Comparison of ENCODE assay signal across 8 cellular contexts in the genomic region with DNA sequence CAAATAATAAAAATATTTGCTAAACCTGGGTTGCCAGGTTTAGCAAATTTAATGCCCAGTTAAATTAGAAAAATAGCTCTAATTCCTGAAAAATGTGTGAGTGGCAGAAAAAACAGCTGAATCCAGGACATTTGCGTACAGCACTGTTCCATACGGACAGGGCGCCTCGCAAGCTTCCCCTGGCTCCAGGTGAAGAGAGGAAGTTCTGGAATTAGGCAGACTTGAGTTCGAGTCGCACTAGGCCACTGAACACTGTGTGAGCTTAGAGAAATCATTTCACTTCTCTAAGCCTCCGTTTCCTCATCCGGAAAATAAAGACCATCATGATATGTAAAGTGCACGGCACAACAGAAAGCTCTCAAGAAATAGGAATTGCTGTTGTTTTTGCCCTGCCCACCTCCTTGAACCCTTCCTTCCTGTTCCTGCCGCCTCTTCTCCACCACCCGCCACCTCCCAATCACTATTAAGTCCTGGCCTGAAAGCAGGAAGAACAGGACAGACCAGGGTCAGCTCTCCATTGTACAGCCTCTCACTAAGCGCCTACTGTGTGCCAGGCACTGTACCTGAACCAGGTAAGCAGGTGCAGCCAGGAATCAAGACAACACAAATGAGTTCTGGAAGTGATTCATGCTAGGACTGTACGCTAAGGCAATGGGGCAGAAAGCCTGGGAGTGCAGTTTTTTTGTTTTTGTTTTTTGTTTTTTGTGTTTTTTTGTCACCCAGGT. TPM values are rescaled to one million over a fixed set of nuclear protein-coding genes. Genes with fewer than 3 reads are reported as not detected.
DNase-seq lines count a peak whose midpoint lies in the region; ATAC-seq, FAIRE-seq and TF ChIP-seq lines count a peak whose summit lies in the region.

No MANE protein-coding gene starts in this region.

- H3K4me3 ChIP-seq in keratinocyte (ENCODE audit: control insufficient read depth in 2 of 3, extremely low read depth in 1 of 3, insufficient read depth in 2 of 3, low read depth in 1 of 3, low read length in 3 of 3) (peak overlapping the region; percentile 54 to 87 (median 76)), thoracic aorta (peak overlapping the region; percentile 96)

- ATAC-seq in thoracic aorta (ENCODE audit: insufficient number of reproducible peaks, low FRiP score, low read depth) (no peak), GM21619 (IDR thresholded peaks at IDR 0.05; ENCODE audit: unreplicated experiment) (no peak)

- H3K27ac ChIP-seq in keratinocyte (ENCODE audit: control insufficient read depth, insufficient read depth, low read length): no peak overlapping the region
- peak overlapping the region in 1 of 2 donors; percentile 51 for H3K27ac ChIP-seq in thoracic aorta

- H3K27ac Mint-ChIP-seq in activated CD4-positive, alpha-beta T cell treated with anti-CD3 and anti-CD28 coated beads, Interleukin-2, amount 10 ng/mL, durations not matched to agents 24 days and 14 days: no peak overlapping the region
- no peak overlapping the region for H3K27ac Mint-ChIP-seq in activated T-helper 2 cell treated with anti-CD3 and anti-CD28 coated beads, Interferon-gamma antibody, Interleukin-2, Interleukin-4, amounts not matched to agents 10 μg/mL and 5 μg/mL and 100 μg/mL, durations not matched to agents 14 hours and 24 hours and 36 hours

- H3K36me3 ChIP-seq in keratinocyte (ENCODE audit: control insufficient read depth in 2 of 2, extremely low read depth in 1 of 2, insufficient read depth in 2 of 2, low read length in 2 of 2): no peaks in the 10 kb centered on the region
- peaks cover 2% of the 10 kb centered on the region for H3K36me3 ChIP-seq in thoracic aorta

- dilution Hi-C loops in keratinocyte (cut with MboI; ENCODE audit: extremely low pct_ligation_motif_present, low sequenced_read_pairs): no loop called here

- H3K9me3 Mint-ChIP-seq in activated CD4-positive, alpha-beta T cell treated with anti-CD3 and anti-CD28 coated beads, Interleukin-2, amount 10 ng/mL, durations not matched to agents 24 days and 14 days: no peaks in the 10 kb centered on the region
- H3K9me3 Mint-ChIP-seq in activated T-helper 2 cell treated with anti-CD3 and anti-CD28 coated beads, Interferon-gamma antibody, Interleukin-2, Interleukin-4, amounts not matched to agents 10 μg/mL and 5 μg/mL and 100 μg/mL, durations not matched to agents 14 hours and 24 hours and 36 hours: no peaks in the 10 kb centered on the region

- H4K20me1 ChIP-seq in keratinocyte (ENCODE audit: control insufficient read depth, extremely low read depth, insufficient read depth, low read length): no peaks in the 10 kb centered on the region

- peak overlapping the region; percentile 97 for H3K4me2 ChIP-seq in keratinocyte (ENCODE audit: control insufficient read depth, extremely low read depth, insufficient read depth, low read depth, low read length)

- intact Hi-C loops in activated CD4-positive, alpha-beta T cell treated with anti-CD3 and anti-CD28 coated beads, Interleukin-2, amount 10 ng/mL, durations not matched to agents 24 days and 14 days (cut with micrococcal nuclease): no loop called here
- intact Hi-C loops in activated T-helper 2 cell treated with anti-CD3 and anti-CD28 coated beads, Interferon-gamma antibody, Interleukin-2, Interleukin-4, amounts not matched to agents 10 μg/mL and 5 μg/mL and 100 μg/mL, durations not matched to agents 14 hours and 24 hours and 36 hours (cut with micrococcal nuclease): no loop called here

- H3K9me3 ChIP-seq in keratinocyte (ENCODE audit: control insufficient read depth, low read depth, low read length) (no peaks in the 10 kb centered on the region), thoracic aorta (no peaks in the 10 kb centered on the region)

- TF ChIP-seq CTCF in keratinocyte (optimal IDR thresholded peaks at IDR 0.05 in 1 of 3, IDR thresholded peaks at IDR 0.05 in 1 of 3, conservative IDR thresholded peaks at IDR 0.05 in 1 of 3; ENCODE audit: extremely low read depth in 1 of 3, insufficient read depth in 2 of 3, low read length in 3 of 3): no peak
- TF ChIP-seq CTCF in thoracic aorta (IDR thresholded peaks at IDR 0.05): no peak

- H3K9ac ChIP-seq in keratinocyte (ENCODE audit: control insufficient read depth, extremely low read depth, insufficient read depth, low read length): peak overlapping the region; percentile 71

- H3K27me3 ChIP-seq in keratinocyte (ENCODE audit: control insufficient read depth, extremely low read depth, insufficient read depth, low read length) (no peaks in the 10 kb centered on the region), thoracic aorta (replicated peaks; ENCODE audit: insufficient read depth) (no peaks in the 10 kb centered on the region)

- peaks cover 18% of the 10 kb centered on the region for H3K4me1 ChIP-seq in keratinocyte (ENCODE audit: control insufficient read depth, extremely low read depth, insufficient read depth, low read length)
- peaks cover 11 to 23% of the 10 kb centered on the region in 2 donors for H3K4me1 ChIP-seq in thoracic aorta (ENCODE audit: control insufficient read depth in 1 of 2, low read depth in 2 of 2)

- H2AFZ ChIP-seq in keratinocyte (ENCODE audit: control insufficient read depth, low read length): peak overlapping the region; percentile 91

- H3K27me3 Mint-ChIP-seq in activated CD4-positive, alpha-beta T cell treated with anti-CD3 and anti-CD28 coated beads, Interleukin-2, amount 10 ng/mL, durations not matched to agents 24 days and 14 days: peaks cover 19% of the 10 kb centered on the region
- peaks cover 21% of the 10 kb centered on the region for H3K27me3 Mint-ChIP-seq in activated T-helper 2 cell treated with anti-CD3 and anti-CD28 coated beads, Interferon-gamma antibody, Interleukin-2, Interleukin-4, amounts not matched to agents 10 μg/mL and 5 μg/mL and 100 μg/mL, durations not matched to agents 14 hours and 24 hours and 36 hours (ENCODE audit: low read depth)

- H3K79me2 ChIP-seq in keratinocyte (ENCODE audit: control insufficient read depth, insufficient read depth, low read length): no peaks in the 10 kb centered on the region

- FAIRE-seq in keratinocyte (lab: Jason Lieb, UNC): no peak

- peaks cover 7% of the 10 kb centered on the region for H3K4me1 Mint-ChIP-seq in activated CD4-positive, alpha-beta T cell treated with anti-CD3 and anti-CD28 coated beads, Interleukin-2, amount 10 ng/mL, durations not matched to agents 24 days and 14 days
- peaks cover 5% of the 10 kb centered on the region for H3K4me1 Mint-ChIP-seq in activated T-helper 2 cell treated with anti-CD3 and anti-CD28 coated beads, Interferon-gamma antibody, Interleukin-2, Interleukin-4, amounts not matched to agents 10 μg/mL and 5 μg/mL and 100 μg/mL, durations not matched to agents 14 hours and 24 hours and 36 hours (ENCODE audit: low read depth)

- no peaks in the 10 kb centered on the region for H3K36me3 Mint-ChIP-seq in activated CD4-positive, alpha-beta T cell treated with anti-CD3 and anti-CD28 coated beads, Interleukin-2, amount 10 ng/mL, durations not matched to agents 24 days and 14 days (ENCODE audit: low read depth)
- no peaks in the 10 kb centered on the region for H3K36me3 Mint-ChIP-seq in activated T-helper 2 cell treated with anti-CD3 and anti-CD28 coated beads, Interferon-gamma antibody, Interleukin-2, Interleukin-4, amounts not matched to agents 10 μg/mL and 5 μg/mL and 100 μg/mL, durations not matched to agents 14 hours and 24 hours and 36 hours (ENCODE audit: low read depth)

- H3K9me1 ChIP-seq in keratinocyte (ENCODE audit: control insufficient read depth, extremely low read depth, insufficient read depth, low read length): no peaks in the 10 kb centered on the region

- DNase-seq in activated CD4-positive, alpha-beta T cell treated with anti-CD3 and anti-CD28 coated beads, Interleukin-2, amount 10 ng/mL, durations not matched to agents 24 days and 14 days: no peak
- no peak for DNase-seq in activated CD4-positive, alpha-beta T cell treated with anti-CD3 and anti-CD28 coated beads, Interleukin-2, amount 50 U/mL, for 4 hours
- DNase-seq in activated T-helper 2 cell treated with anti-CD3 and anti-CD28 coated beads, Interferon-gamma antibody, Interleukin-2, Interleukin-4, amounts not matched to agents 10 μg/mL and 5 μg/mL and 100 μg/mL, durations not matched to agents 14 hours and 24 hours and 36 hours (ENCODE audit: low spot score): no peak
- DNase-seq in keratinocyte (ENCODE audit: low read depth, low spot score) (no peak), thoracic aorta (ENCODE audit: low spot score) (no peak), NCI-H2107 (lab: John Stamatoyannopoulos, UW) (no peak), DMS153 (lab: John Stamatoyannopoulos, UW) (no peak)

- peak overlapping the region; percentile 85 for H3K4me3 Mint-ChIP-seq in activated CD4-positive, alpha-beta T cell treated with anti-CD3 and anti-CD28 coated beads, Interleukin-2, amount 10 ng/mL, durations not matched to agents 24 days and 14 days
- H3K4me3 Mint-ChIP-seq in activated T-helper 2 cell treated with anti-CD3 and anti-CD28 coated beads, Interferon-gamma antibody, Interleukin-2, Interleukin-4, amounts not matched to agents 10 μg/mL and 5 μg/mL and 100 μg/mL, durations not matched to agents 14 hours and 24 hours and 36 hours (ENCODE audit: low read depth): peak overlapping the region; percentile 79

RNA-seq across cellular contexts. Expression of gene PHETA1, which starts 0.8 kb away (rescaled TPM):
- 2.3 and 3.0 TPM in 2 replicates for total RNA-seq in activated CD4-positive, alpha-beta T cell treated with anti-CD3 and anti-CD28 coated beads, Interleukin-2, amount 10 ng/mL, durations not matched to agents 24 days and 14 days
- 3.9 and 4.3 TPM in 2 replicates for total RNA-seq in activated T-helper 2 cell treated with anti-CD3 and anti-CD28 coated beads, Interferon-gamma antibody, Interleukin-2, Interleukin-4, amounts not matched to agents 10 μg/mL and 5 μg/mL and 100 μg/mL, durations not matched to agents 14 hours and 24 hours and 36 hours
- polyA plus RNA-seq in keratinocyte: 1.7 to 3.9 TPM (median 3.3 TPM) in 3 replicates
- 1.5 TPM for polyA plus RNA-seq in keratinocyte (2011; ENCODE audit: low read depth)
- polyA plus RNA-seq in keratinocyte (2011; cell fraction: cytosol; rRNA removed): 2.2 and 5.5 TPM in 2 replicates
- 4.0 and 7.5 TPM in 2 replicates for polyA plus RNA-seq in keratinocyte (2011; cell fraction: nucleus; rRNA removed)
- 5.4 and 10.2 TPM in 2 replicates for polyA plus RNA-seq in keratinocyte (2012; ENCODE audit: low replicate concordance)
- 1.6 to 3.0 TPM (median 2.3 TPM) in 3 replicates for polyA minus RNA-seq in keratinocyte
- polyA minus RNA-seq in keratinocyte (2011; cell fraction: cytosol; rRNA and poly(A)+ RNA removed): 6.1 TPM
- polyA minus RNA-seq in keratinocyte (2011; cell fraction: nucleus; rRNA and poly(A)+ RNA removed): 4.1 and 5.8 TPM in 2 replicates
- total RNA-seq in thoracic aorta: 10 to 100 TPM; 12.6 to 14.7 TPM

RNA-seq across cellular contexts. Expression of gene SH2B3, which starts 36.1 kb away (rescaled TPM):
- total RNA-seq in activated CD4-positive, alpha-beta T cell treated with anti-CD3 and anti-CD28 coated beads, Interleukin-2, amount 10 ng/mL, durations not matched to agents 24 days and 14 days: 43.4 and 44.1 TPM in 2 replicates
- 48.3 and 50.9 TPM in 2 replicates for total RNA-seq in activated T-helper 2 cell treated with anti-CD3 and anti-CD28 coated beads, Interferon-gamma antibody, Interleukin-2, Interleukin-4, amounts not matched to agents 10 μg/mL and 5 μg/mL and 100 μg/mL, durations not matched to agents 14 hours and 24 hours and 36 hours
- polyA plus RNA-seq in keratinocyte: 4.2 to 11.3 TPM (median 7.7 TPM) in 3 replicates
- 0.30 TPM for polyA plus RNA-seq in keratinocyte (2011; ENCODE audit: low read depth)
- polyA plus RNA-seq in keratinocyte (2011; cell fraction: cytosol; rRNA removed): 7.7 and 8.1 TPM in 2 replicates
- polyA plus RNA-seq in keratinocyte (2011; cell fraction: nucleus; rRNA removed): 7.7 and 8.3 TPM in 2 replicates
- polyA plus RNA-seq in keratinocyte (2012; ENCODE audit: low replicate concordance): 0.87 and 7.8 TPM in 2 replicates
- polyA minus RNA-seq in keratinocyte: 4.7 to 21.2 TPM (median 7.5 TPM) in 3 replicates
- 9.0 TPM for polyA minus RNA-seq in keratinocyte (2011; cell fraction: cytosol; rRNA and poly(A)+ RNA removed)
- polyA minus RNA-seq in keratinocyte (2011; cell fraction: nucleus; rRNA and poly(A)+ RNA removed): 4.4 and 6.1 TPM in 2 replicates
- total RNA-seq in thoracic aorta: 100 to 1,000 TPM in 1 of 2 donors, 10 to 100 TPM in 1; 48.6 to 117 TPM
